ENCODE assay signal across 26 cellular contexts in genomic region chr18:64936671-64937070, GRCh38.
"Had no signal": no experiment of that assay in that cellular context is flagged by ENCODE, and none has a peak within 500 bp of the region (broad histone marks: within the 10 kb centered on the region; RNA-seq: fewer than 3 reads in every experiment).

No MANE protein-coding gene starts in this region.

- H3K4me1 Mint-ChIP-seq: memory B cell; naive thymus-derived CD4-positive, alpha-beta T cell; stimulated activated naive B cell treated with anti-CD40 and anti-IgM and Interleukin-4, amounts not matched to agents 10 μg/mL and 1 μg/mL and 100 μg/mL, for 72 hours had no signal

- DNase-seq: islet precursor cell; left ventricle myocardium inferior; midbrain; mucosa of descending colon; naive thymus-derived CD4-positive, alpha-beta T cell; nucleus accumbens; pancreas; posterior cingulate gyrus; retina; right cardiac atrium; stimulated activated CD4-positive, alpha-beta T cell treated with anti-CD3 and anti-CD28 coated beads, Interleukin-12 subunit alpha, Interleukin-12 subunit beta, amount 100 ng/mL, for 4 hours; stimulated activated CD4-positive, alpha-beta T cell treated with anti-CD3 and anti-CD28 coated beads, Interleukin-15, amount 100 ng/mL, for 24 hours; stimulated activated CD4-positive, alpha-beta T cell treated with anti-CD3 and anti-CD28 coated beads, Interleukin-2, amount 100 ng/mL, for 24 hours; stimulated activated CD4-positive, alpha-beta T cell treated with anti-CD3 and anti-CD28 coated beads, Interleukin-4, amount 100 ng/mL, for 1 hour; stimulated activated naive B cell treated with anti-CD40 and anti-IgM and Interleukin-4, amounts not matched to agents 10 μg/mL and 1 μg/mL and 100 μg/mL, for 72 hours; stimulated activated naive CD8-positive, alpha-beta T cell treated with anti-CD3 and anti-CD28 coated beads, Interleukin-15, Interleukin-2, amounts not matched to agents 100 U/mL and 50 U/mL, for 24 hours; stomach; testis; thyroid gland; transverse colon; upper lobe of left lung had no signal

- H3K36me3 ChIP-seq: left ventricle myocardium inferior, pancreas, prostate gland, stomach, thyroid gland, transverse colon, upper lobe of left lung, vagina had no signal

- H3K4me3 Mint-ChIP-seq: memory B cell; naive thymus-derived CD4-positive, alpha-beta T cell; natural killer cell treated with Interleukin-12 subunit alpha and Interleukin-12 subunit beta and Interleukin-15 and Interleukin-18, amount 100 ng/mL, for 72 hours; stimulated activated naive B cell treated with anti-CD40 and anti-IgM and Interleukin-4, amounts not matched to agents 10 μg/mL and 1 μg/mL and 100 μg/mL, for 72 hours had no signal

- H3K27me3 ChIP-seq: pancreas, stomach, testis, thyroid gland, transverse colon, upper lobe of left lung, vagina had no signal

- H3K36me3 Mint-ChIP-seq: memory B cell; naive thymus-derived CD4-positive, alpha-beta T cell; natural killer cell treated with Interleukin-12 subunit alpha and Interleukin-12 subunit beta and Interleukin-15 and Interleukin-18, amount 100 ng/mL, for 72 hours; stimulated activated naive B cell treated with anti-CD40 and anti-IgM and Interleukin-4, amounts not matched to agents 10 μg/mL and 1 μg/mL and 100 μg/mL, for 72 hours had no signal

- H3K27ac Mint-ChIP-seq: memory B cell; naive thymus-derived CD4-positive, alpha-beta T cell; natural killer cell treated with Interleukin-12 subunit alpha and Interleukin-12 subunit beta and Interleukin-15 and Interleukin-18, amount 100 ng/mL, for 72 hours; stimulated activated naive B cell treated with anti-CD40 and anti-IgM and Interleukin-4, amounts not matched to agents 10 μg/mL and 1 μg/mL and 100 μg/mL, for 72 hours had no signal

- H3K27ac ChIP-seq: left ventricle myocardium inferior, pancreas, prostate gland, skin epidermis, stomach, testis, thyroid gland, transverse colon, upper lobe of left lung, vagina had no signal

- H3K4me3 ChIP-seq: left ventricle myocardium inferior, mucosa of descending colon, pancreas, prostate gland, skin epidermis, stomach, testis, thyroid gland, transverse colon, upper lobe of left lung, vagina had no signal

- H3K4me1 ChIP-seq: left ventricle myocardium inferior, pancreas, prostate gland, stomach, testis, thyroid gland, transverse colon, upper lobe of left lung, vagina had no signal

- H3K27me3 Mint-ChIP-seq: memory B cell; naive thymus-derived CD4-positive, alpha-beta T cell; natural killer cell treated with Interleukin-12 subunit alpha and Interleukin-12 subunit beta and Interleukin-15 and Interleukin-18, amount 100 ng/mL, for 72 hours; stimulated activated naive B cell treated with anti-CD40 and anti-IgM and Interleukin-4, amounts not matched to agents 10 μg/mL and 1 μg/mL and 100 μg/mL, for 72 hours had no signal

- H3K9me3 Mint-ChIP-seq: memory B cell; natural killer cell treated with Interleukin-12 subunit alpha and Interleukin-12 subunit beta and Interleukin-15 and Interleukin-18, amount 100 ng/mL, for 72 hours; stimulated activated naive B cell treated with anti-CD40 and anti-IgM and Interleukin-4, amounts not matched to agents 10 μg/mL and 1 μg/mL and 100 μg/mL, for 72 hours had no signal

- H3K9me3 ChIP-seq: left ventricle myocardium inferior, mucosa of descending colon, pancreas, prostate gland, stomach, testis, thyroid gland, transverse colon, upper lobe of left lung, vagina had no signal
